Comparison of ENCODE assay signal across 12 cellular contexts in the genomic region with DNA sequence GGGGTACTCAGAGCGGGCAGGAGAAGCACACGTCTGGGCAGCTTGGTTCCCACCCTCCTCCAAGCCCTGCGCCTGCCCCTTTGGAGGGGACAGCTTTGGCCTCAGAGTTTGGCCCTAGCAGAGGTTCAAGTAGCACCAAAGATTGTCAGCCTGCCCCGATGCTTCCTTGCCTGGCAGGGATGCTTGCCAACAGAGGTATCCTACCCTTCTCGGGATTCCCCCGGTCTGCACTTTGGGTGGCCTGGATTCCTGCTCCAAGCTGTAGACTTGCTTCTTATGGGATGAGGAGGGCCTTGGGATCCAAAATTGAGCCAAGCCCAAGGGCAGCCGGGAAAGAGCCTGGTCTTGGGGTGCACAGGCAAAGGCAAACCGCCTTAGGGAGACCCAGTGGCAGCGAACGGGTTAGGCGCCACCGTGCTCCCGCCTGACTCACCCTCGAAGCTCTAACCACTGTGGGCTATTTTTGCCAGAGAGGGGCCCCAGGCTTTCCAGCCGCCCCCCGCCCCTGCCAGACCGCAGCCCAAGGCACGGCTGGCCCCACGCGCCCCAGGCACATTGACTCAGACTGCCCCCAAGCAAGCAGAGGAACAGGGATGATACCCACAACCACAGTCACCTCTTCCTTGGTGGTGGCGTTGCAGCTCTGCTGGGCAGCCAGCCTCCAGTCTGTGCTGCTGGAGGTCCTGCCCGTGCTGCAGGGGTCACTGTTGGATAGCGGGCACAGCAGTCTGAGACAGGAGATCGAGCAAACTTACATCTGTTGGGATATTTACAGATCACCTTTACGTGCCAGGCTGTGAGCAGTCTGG. TPM values are rescaled to one million over a fixed set of nuclear protein-coding genes. Genes with fewer than 3 reads are reported as not detected.
DNase-seq lines count a peak whose midpoint lies in the region; TF ChIP-seq lines count a peak whose summit lies in the region.
"Had no signal": no experiment of that assay in that cellular context is flagged by ENCODE, and none has a peak within 500 bp of the region (broad histone marks: within the 10 kb centered on the region; RNA-seq: fewer than 3 reads in every experiment).

No MANE protein-coding gene starts in this region.

- TF ChIP-seq CTCF in stomach (IDR thresholded peaks at IDR 0.05) (no peak), ovary (IDR thresholded peaks at IDR 0.05) (no peak)

- TF ChIP-seq POLR2A in stomach (IDR thresholded peaks at IDR 0.05) = no peak
- TF ChIP-seq POLR2A in ovary (IDR thresholded peaks at IDR 0.05) = no peak

- H3K4me1 ChIP-seq in ectodermal cell (ENCODE audit: control insufficient read depth, insufficient read depth, low read length) (peaks cover 34% of the 10 kb centered on the region), stomach (peaks cover 25 to 44% (median 35%) of the 10 kb centered on the region in 4 donors), ovary (ENCODE audit: insufficient read depth) (peaks cover 4% of the 10 kb centered on the region)
- H3K4me1 ChIP-seq: pancreas had no signal

- no peaks in the 10 kb centered on the region for H3K9me3 ChIP-seq in ectodermal cell (ENCODE audit: control insufficient read depth, low read length)
- H3K9me3 ChIP-seq in stomach = no peaks in the 10 kb centered on the region
- no peaks in the 10 kb centered on the region for H3K9me3 ChIP-seq in ovary
- H3K9me3 ChIP-seq: pancreas had no signal

- TF ChIP-seq EP300 in stomach (IDR thresholded peaks at IDR 0.05) (no peak), ovary (IDR thresholded peaks at IDR 0.05) (no peak)

- DNase-seq in activated T-cell treated with anti-CD3 and anti-CD28 coated beads for 48 hours (ENCODE audit: low read depth) (peak; percentile 57), activated T-cell treated with anti-CD3 and anti-CD28 coated beads for 4 hours (no peak), RPMI7951 (ENCODE audit: low read depth) (peak; percentile 79), stomach (no peak), ovary (no peak), middle frontal gyrus (ENCODE audit: extremely low spot score, low spot score) (no peak)
- DNase-seq in stimulated activated CD8-positive, alpha-beta memory T cell treated with anti-CD3 and anti-CD28 coated beads, Interleukin-4, amount 100 ng/mL, for 24 hours (ENCODE audit: low read depth) = peak; percentile 47
- DNase-seq: CD4-positive, CD25-positive, alpha-beta regulatory T cell had no signal

- H3K27me3 ChIP-seq in ectodermal cell (ENCODE audit: control insufficient read depth, insufficient read depth, low read length, poor library complexity, severe bottlenecking) (peaks cover 91% of the 10 kb centered on the region), stomach (peaks cover 26 to 96% (median 71%) of the 10 kb centered on the region in 3 donors), ovary (no peaks in the 10 kb centered on the region)

- H3K27ac ChIP-seq in ectodermal cell (ENCODE audit: insufficient read depth, low read depth, low read length, poor library complexity, severe bottlenecking) (no peak overlapping the region), stomach (no peak overlapping the region), ovary (no peak overlapping the region)
- H3K27ac ChIP-seq: epithelial cell of prostate, pancreas had no signal

- H3K36me3 ChIP-seq in ectodermal cell (ENCODE audit: control insufficient read depth, insufficient read depth, low read length) = no peaks in the 10 kb centered on the region
- H3K36me3 ChIP-seq in stomach = no peaks in the 10 kb centered on the region
- H3K36me3 ChIP-seq in ovary = no peaks in the 10 kb centered on the region
- H3K36me3 ChIP-seq: pancreas had no signal

- intact Hi-C loops in stomach (cut with DNase I; ENCODE audit: low total_unique reads) = no loop called here
- intact Hi-C loops in ovary (cut with DNase I) = no loop called here

- 70 to 78% methylated on average over 25 of the region's 25 CpGs for WGBS in ectodermal cell, 2 experiments
- 9 to 18% (median 16%) methylated on average over 12 to 25 of the region's 25 CpGs for WGBS in stomach, 5 donors
- WGBS in ovary, 3 donors = 21 to 25% (median 25%) methylated on average over 23 to 25 of the region's 25 CpGs

- peak overlapping the region; percentile 48 for H3K4me3 ChIP-seq in ectodermal cell (ENCODE audit: insufficient read depth, low read depth, low read length)
- no peak overlapping the region for H3K4me3 ChIP-seq in stomach
- no peak overlapping the region for H3K4me3 ChIP-seq in ovary

RNA-seq across cellular contexts. Expression of gene WNT10B, which starts 0.9 kb away (rescaled TPM):
- 0.29 TPM in 1 of 2 replicates, not detected in the other for total RNA-seq in RPMI7951 (2014; rRNA removed; shearing (Covaris generic))
- polyA plus RNA-seq in ectodermal cell (2013, experiment 1 of 4) = 31.1 TPM
- polyA plus RNA-seq in ectodermal cell (2013, experiment 2 of 4) = 28.7 TPM
- polyA plus RNA-seq in ectodermal cell (2013, experiment 3 of 4) = 25.6 TPM
- polyA plus RNA-seq in ectodermal cell (2013, experiment 4 of 4) = 26.8 TPM
- total RNA-seq in stomach (10 to 100 TPM in 1 of 5 donors, 1 to 10 TPM in 1, not detected in 3; 3.1 to 21.7 TPM), ovary (under 1 TPM in 1 of 7 donors, not detected in 6; 0.24 TPM)
- polyA plus RNA-seq in stomach (under 1 TPM in 1 of 3 donors, not detected in 2; 0.68 TPM), ovary (under 1 TPM; 0.19 to 0.97 TPM)
- polyA plus RNA-seq: CD4-positive, CD25-positive, alpha-beta regulatory T cell had no signal

RNA-seq across cellular contexts. Expression of gene WNT1, which starts 5.7 kb away (rescaled TPM):
- not detected in 2 replicates for total RNA-seq in RPMI7951 (2014; rRNA removed; shearing (Covaris generic))
- 98.6 TPM for polyA plus RNA-seq in ectodermal cell (2013, experiment 1 of 4)
- polyA plus RNA-seq in ectodermal cell (2013, experiment 2 of 4) = 111 TPM
- 122 TPM for polyA plus RNA-seq in ectodermal cell (2013, experiment 3 of 4)
- 116 TPM for polyA plus RNA-seq in ectodermal cell (2013, experiment 4 of 4)
- total RNA-seq in stomach = not detected
- not detected for polyA plus RNA-seq in stomach
- total RNA-seq in ovary = not detected
- not detected for polyA plus RNA-seq in ovary
- total RNA-seq: pancreas, SK-MEL-5 had no signal
- polyA plus RNA-seq: pancreas had no signal

RNA-seq across cellular contexts. Expression of gene ARF3, which starts 15.1 kb away (rescaled TPM):
- total RNA-seq in RPMI7951 (2014; rRNA removed; shearing (Covaris generic)) = 47.8 and 57.1 TPM in 2 replicates
- 277 TPM for polyA plus RNA-seq in ectodermal cell (2013, experiment 1 of 4)
- 276 TPM for polyA plus RNA-seq in ectodermal cell (2013, experiment 2 of 4)
- polyA plus RNA-seq in ectodermal cell (2013, experiment 3 of 4) = 131 TPM
- polyA plus RNA-seq in ectodermal cell (2013, experiment 4 of 4) = 157 TPM
- 10 to 100 TPM; 35.0 to 54.5 (median 42.4) TPM for total RNA-seq in stomach
- polyA plus RNA-seq in stomach = 10 to 100 TPM; 34.7 to 56.5 (median 42.6) TPM
- 100 to 1,000 TPM in 4 of 7 donors, 10 to 100 TPM in 3; 25.5 to 123 (median 100) TPM for total RNA-seq in ovary
- polyA plus RNA-seq in ovary = 100 to 1,000 TPM in 1 of 2 donors, 10 to 100 TPM in 1; 59.0 to 243 TPM

RNA-seq across cellular contexts. Expression of gene DDN, which starts 26.8 kb away (rescaled TPM):
- total RNA-seq in RPMI7951 (2014; rRNA removed; shearing (Covaris generic)) = not detected in 2 replicates
- 5.3 TPM for polyA plus RNA-seq in ectodermal cell (2013, experiment 1 of 4)
- polyA plus RNA-seq in ectodermal cell (2013, experiment 2 of 4) = 5.0 TPM
- polyA plus RNA-seq in ectodermal cell (2013, experiment 3 of 4) = 3.9 TPM
- polyA plus RNA-seq in ectodermal cell (2013, experiment 4 of 4) = 4.0 TPM
- total RNA-seq in stomach (under 1 TPM in 1 of 5 donors, not detected in 4; 0.18 TPM), ovary (under 1 TPM in 1 of 7 donors, not detected in 6; 0.05 TPM)
- polyA plus RNA-seq in stomach (under 1 TPM; 0.08 to 0.31 (median 0.19) TPM), ovary (under 1 TPM; 0.04 to 0.28 TPM)
- polyA plus RNA-seq: CD4-positive, CD25-positive, alpha-beta regulatory T cell had no signal

RNA-seq across cellular contexts. Expression of gene PRKAG1, which starts 46.2 kb away (rescaled TPM):
- total RNA-seq in RPMI7951 (2014; rRNA removed; shearing (Covaris generic)) = 81.3 and 89.6 TPM in 2 replicates
- polyA plus RNA-seq in ectodermal cell (2013, experiment 1 of 4) = 39.1 TPM
- 42.3 TPM for polyA plus RNA-seq in ectodermal cell (2013, experiment 2 of 4)
- polyA plus RNA-seq in ectodermal cell (2013, experiment 3 of 4) = 34.5 TPM
- polyA plus RNA-seq in ectodermal cell (2013, experiment 4 of 4) = 37.3 TPM
- total RNA-seq in stomach = 10 to 100 TPM in 4 of 5 donors, 1 to 10 TPM in 1; 5.8 to 68.7 (median 36.9) TPM
- 10 to 100 TPM; 42.6 to 61.7 (median 48.7) TPM for polyA plus RNA-seq in stomach
- 10 to 100 TPM; 25.6 to 58.2 (median 35.8) TPM for total RNA-seq in ovary
- polyA plus RNA-seq in ovary = 10 to 100 TPM; 38.3 to 98.5 TPM

Comparison
In these comparisons a context has a peak if more than half of its experiments do, and no peak if none do; other contexts are left out.
1. DNase-seq: peak in activated T-cell treated with anti-CD3 and anti-CD28 coated beads for 48 hours (single experiment), RPMI7951 (single experiment) and stimulated activated CD8-positive, alpha-beta memory T cell treated with anti-CD3 and anti-CD28 coated beads, Interleukin-4, amount 100 ng/mL, for 24 hours (single experiment); none in activated T-cell treated with anti-CD3 and anti-CD28 coated beads for 4 hours (single experiment), stomach (single experiment), ovary (0 of 5) and middle frontal gyrus (single experiment).